Comparison of ENCODE assay signal across 21 cellular contexts in genomic region chr12:101703487-101703886, GRCh38. TPM values are rescaled to one million over a fixed set of nuclear protein-coding genes. Genes with fewer than 3 reads are reported as not detected.
DNase-seq lines count a peak whose midpoint lies in the region; ATAC-seq and TF ChIP-seq lines count a peak whose summit lies in the region.
"Had no signal": no experiment of that assay in that cellular context is flagged by ENCODE, and none has a peak within 500 bp of the region (broad histone marks: within the 10 kb centered on the region; RNA-seq: fewer than 3 reads in every experiment).

No MANE protein-coding gene starts in this region.

- peaks cover 16% of the 10 kb centered on the region for H3K4me1 Mint-ChIP-seq in endodermal cell
- peaks cover 71% of the 10 kb centered on the region for H3K4me1 Mint-ChIP-seq in stimulated activated memory B cell treated with anti-CD40 and anti-IgM and Interleukin-4, amounts not matched to agents 10 μg/mL and 1 μg/mL and 100 μg/mL, for 72 hours

- no peaks in the 10 kb centered on the region for H3K9me3 Mint-ChIP-seq in endodermal cell
- no peaks in the 10 kb centered on the region for H3K9me3 Mint-ChIP-seq in stimulated activated memory B cell treated with anti-CD40 and anti-IgM and Interleukin-4, amounts not matched to agents 10 μg/mL and 1 μg/mL and 100 μg/mL, for 72 hours
- H3K9me3 Mint-ChIP-seq: H9, IgD-negative memory B cell had no signal

- no peak for ATAC-seq in stimulated activated memory B cell treated with anti-CD40 and anti-IgM and Interleukin-4, amounts not matched to agents 10 μg/mL and 1 μg/mL and 100 μg/mL, for 72 hours

- 86 to 100% methylated on average over 1 to 3 of the region's 3 CpGs for WGBS in endodermal cell (ENCODE audit: insufficient coverage in 1 of 2, insufficient read length in 1 of 2), 2 experiments

- H3K4me1 ChIP-seq in BLaER1: peaks cover 35% of the 10 kb centered on the region
- H3K4me1 ChIP-seq in endodermal cell (ENCODE audit: control insufficient read depth, insufficient read depth, low read length): no peaks in the 10 kb centered on the region

- H3K4me2 ChIP-seq in BLaER1: peak overlapping the region; percentile 29

- no peak overlapping the region for H3K27ac Mint-ChIP-seq in endodermal cell
- H3K27ac Mint-ChIP-seq in stimulated activated memory B cell treated with anti-CD40 and anti-IgM and Interleukin-4, amounts not matched to agents 10 μg/mL and 1 μg/mL and 100 μg/mL, for 72 hours: peak overlapping the region; percentile 37
- H3K27ac Mint-ChIP-seq: H9 had no signal

- peaks cover 31% of the 10 kb centered on the region; the same call in 1 of the 2 replicates for H4K20me1 ChIP-seq in BLaER1

- H3K4me3 ChIP-seq in BLaER1 (no peak overlapping the region), H7 (ENCODE audit: insufficient read depth, low read depth, low read length) (no peak overlapping the region), endodermal cell (ENCODE audit: low read length) (no peak overlapping the region)

- H3K27me3 Mint-ChIP-seq in endodermal cell (ENCODE audit: insufficient read depth): no peaks in the 10 kb centered on the region
- no peaks in the 10 kb centered on the region for H3K27me3 Mint-ChIP-seq in stimulated activated memory B cell treated with anti-CD40 and anti-IgM and Interleukin-4, amounts not matched to agents 10 μg/mL and 1 μg/mL and 100 μg/mL, for 72 hours

- no peaks in the 10 kb centered on the region for H3K9me3 ChIP-seq in BLaER1
- no peaks in the 10 kb centered on the region for H3K9me3 ChIP-seq in endodermal cell (ENCODE audit: control insufficient read depth, low read length)

- H3K27ac ChIP-seq in BLaER1 (no peak overlapping the region), endodermal cell (ENCODE audit: low read depth, low read length) (no peak overlapping the region)
- H3K27ac ChIP-seq: RWPE1 had no signal

- H3K36me3 ChIP-seq in BLaER1 (no peaks in the 10 kb centered on the region), H7 (replicated peaks; ENCODE audit: control insufficient read depth, insufficient read depth, low read length) (no peaks in the 10 kb centered on the region), endodermal cell (ENCODE audit: control insufficient read depth, insufficient read depth, low read length) (no peaks in the 10 kb centered on the region)

- H3K9ac ChIP-seq in BLaER1 (no peak overlapping the region), endodermal cell (ENCODE audit: extremely low read depth, low read length, poor library complexity, severe bottlenecking) (no peak overlapping the region)

- H3K27me3 ChIP-seq in BLaER1: no peaks in the 10 kb centered on the region
- H3K27me3 ChIP-seq in H7 (ENCODE audit: control insufficient read depth, insufficient read depth, low read length): no peaks in the 10 kb centered on the region
- no peaks in the 10 kb centered on the region for H3K27me3 ChIP-seq in endodermal cell (ENCODE audit: control insufficient read depth, insufficient read depth, low read length, poor library complexity, severe bottlenecking)

- no peaks in the 10 kb centered on the region for H3K36me3 Mint-ChIP-seq in endodermal cell (ENCODE audit: low read depth)
- H3K36me3 Mint-ChIP-seq in stimulated activated memory B cell treated with anti-CD40 and anti-IgM and Interleukin-4, amounts not matched to agents 10 μg/mL and 1 μg/mL and 100 μg/mL, for 72 hours: peaks cover 17% of the 10 kb centered on the region

- H3K4me3 Mint-ChIP-seq in endodermal cell: no peak overlapping the region
- no peak overlapping the region for H3K4me3 Mint-ChIP-seq in stimulated activated memory B cell treated with anti-CD40 and anti-IgM and Interleukin-4, amounts not matched to agents 10 μg/mL and 1 μg/mL and 100 μg/mL, for 72 hours
- H3K4me3 Mint-ChIP-seq: H9 had no signal

- DNase-seq in H7 (peak; percentile 40), endodermal cell (peak; percentile 58), activated T-cell treated with anti-CD3 and anti-CD28 coated beads for 4 hours (no peak), NCI-H128 (lab: John Stamatoyannopoulos, UW; ENCODE audit: unreplicated experiment) (no peak), NOMO-1 treated with DMSO at 0.1 percent for 48 hours (lab: John Stamatoyannopoulos, UW; ENCODE audit: unreplicated experiment) (no peak)
- DNase-seq: ACHN, DMS79 treated with DMSO at 0.1 percent for 48 hours, H9, Karpas-422, NCI-H1105, NCI-H1694, NCI-H2081 treated with DMSO at 0.1 percent for 48 hours, NCI-H510A, NCI-H774, OCI-M1 had no signal

- TF ChIP-seq CTCF in endodermal cell (conservative IDR thresholded peaks at IDR 0.05): no peak

RNA-seq across cellular contexts. Expression of gene CHPT1, which starts 6.0 kb away (rescaled TPM):
- 27.8 and 31.2 TPM in 2 replicates for total RNA-seq in H7 (2014; rRNA removed; shearing (Covaris generic))
- total RNA-seq in endodermal cell: 10 to 100 TPM; 17.2 to 22.1 TPM
- 15.6 TPM for polyA plus RNA-seq in endodermal cell (2013, experiment 1 of 2)
- polyA plus RNA-seq in endodermal cell (2013, experiment 2 of 2): 14.3 TPM

RNA-seq across cellular contexts. Expression of gene SYCP3, which starts 35.8 kb away (rescaled TPM):
- total RNA-seq in H7 (2014; rRNA removed; shearing (Covaris generic)): not detected in 2 replicates
- total RNA-seq in endodermal cell: not detected
- polyA plus RNA-seq in endodermal cell (2013, experiment 1 of 2): not detected
- not detected for polyA plus RNA-seq in endodermal cell (2013, experiment 2 of 2)
- total RNA-seq: G401, HT-29 had no signal

Comparison
In these comparisons a context has a peak if more than half of its experiments do, and no peak if none do; other contexts are left out.
1. DNase-seq: peak in H7 (single experiment) and endodermal cell (single experiment); none in activated T-cell treated with anti-CD3 and anti-CD28 coated beads for 4 hours (single experiment), NCI-H128 (single experiment) and NOMO-1 treated with DMSO at 0.1 percent for 48 hours (single experiment).